Comparison of ENCODE assay signal across 8 cellular contexts in the genomic region with DNA sequence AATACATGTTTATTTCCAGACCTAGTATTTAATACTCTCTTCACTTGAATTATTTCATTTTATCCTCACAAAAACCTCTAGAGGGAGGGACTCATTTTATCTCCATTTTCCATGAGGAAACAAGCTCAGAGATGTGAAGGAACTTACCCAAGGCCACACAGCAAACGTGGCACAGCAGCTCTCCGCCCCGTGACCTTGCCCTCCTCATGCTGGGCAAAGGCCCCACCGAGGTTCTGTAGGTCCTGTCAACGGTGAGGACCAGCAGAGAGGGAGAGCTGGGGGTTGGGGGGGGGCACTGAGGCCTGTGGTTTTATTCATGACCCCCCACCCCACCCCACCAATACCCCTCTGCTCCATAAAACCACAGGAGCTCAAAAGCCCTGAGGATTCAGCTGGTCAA. TPM values are rescaled to one million over a fixed set of nuclear protein-coding genes. Genes with fewer than 3 reads are reported as not detected.
DNase-seq lines count a peak whose midpoint lies in the region; ATAC-seq and TF ChIP-seq lines count a peak whose summit lies in the region.

No MANE protein-coding gene starts in this region.

- peaks cover 8% of the 10 kb centered on the region for H3K4me1 Mint-ChIP-seq in type B pancreatic cell (ENCODE audit: unreplicated experiment)

- peak overlapping the region in 5 of 12 donors; percentile 24 to 44 (median 38) for H3K4me3 ChIP-seq in heart left ventricle
- no peak overlapping the region for H3K4me3 ChIP-seq in mesodermal cell (ENCODE audit: extremely low read depth, insufficient read depth, low read length, poor library complexity, severe bottlenecking)

- ATAC-seq in heart left ventricle (no peak), left ventricle myocardium superior (no peak), GM18868 (IDR thresholded peaks at IDR 0.05; ENCODE audit: unreplicated experiment) (no peak), HG03520 (IDR thresholded peaks at IDR 0.05; ENCODE audit: unreplicated experiment) (no peak)

- no peaks in the 10 kb centered on the region for H3K27me3 ChIP-seq in heart left ventricle

- H3K36me3 ChIP-seq in heart left ventricle: peaks cover 0 to 31% (median 22%) of the 10 kb centered on the region in 9 donors
- peaks cover 47% of the 10 kb centered on the region for H3K36me3 ChIP-seq in mesodermal cell (ENCODE audit: control insufficient read depth, insufficient read depth, low read length)

- TF ChIP-seq POLR2A in heart left ventricle (IDR thresholded peaks at IDR 0.05): no peak

- WGBS in heart left ventricle, 4 donors: 70 to 83% (median 76%) methylated on average over 5 of the region's 5 CpGs
- 89% methylated on average over 3 of the region's 5 CpGs; no CpG with 5 or more reads in 1 of the 2 experiments for WGBS in mesodermal cell (ENCODE audit: insufficient coverage in 2 of 2), 2 experiments

- TF ChIP-seq CTCF in heart left ventricle (IDR thresholded peaks at IDR 0.05): no peak
- no peak for TF ChIP-seq CTCF in type B pancreatic cell (conservative IDR thresholded peaks at IDR 0.05)

- no peaks in the 10 kb centered on the region for H3K27me3 Mint-ChIP-seq in type B pancreatic cell

- intact Hi-C loops in heart left ventricle (cut with DNase I): loop anchor here in 1 of 10 donors (1.0 kb wide), 1 partner anchor 12 kb away; no protein-coding TSS in a partner anchor
- intact Hi-C loops in left ventricle myocardium superior (cut with micrococcal nuclease): no loop called here

- DNase-seq in heart left ventricle: peak in 1 of 5 donors; percentile 57
- no peak for DNase-seq in left ventricle myocardium superior
- no peak for DNase-seq in type B pancreatic cell (ENCODE audit: extremely low spot score, unreplicated experiment)
- DNase-seq in occipital lobe (lab: John Stamatoyannopoulos, UW): no peak

- no peak overlapping the region for H3K4me3 Mint-ChIP-seq in type B pancreatic cell

- H3K9me3 Mint-ChIP-seq in type B pancreatic cell: no peaks in the 10 kb centered on the region

- H3K4me1 ChIP-seq in heart left ventricle: peaks cover 6 to 72% (median 58%) of the 10 kb centered on the region in 12 donors
- peaks cover 25% of the 10 kb centered on the region for H3K4me1 ChIP-seq in mesodermal cell (ENCODE audit: control insufficient read depth, insufficient read depth, low read length, poor library complexity, severe bottlenecking)

- peaks cover 5% of the 10 kb centered on the region for H3K36me3 Mint-ChIP-seq in type B pancreatic cell

- H3K9me3 ChIP-seq in heart left ventricle (no peaks in the 10 kb centered on the region), mesodermal cell (ENCODE audit: control insufficient read depth, low read length) (no peaks in the 10 kb centered on the region)

- H3K27ac Mint-ChIP-seq in type B pancreatic cell: peak overlapping the region; percentile 94

- H3K27ac ChIP-seq in heart left ventricle (peak overlapping the region in 11 of 12 donors; percentile 69 to 89 (median 81)), angular gyrus (ENCODE audit: low read depth, low read length) (peak overlapping the region; percentile 98), mesodermal cell (ENCODE audit: low read depth, low read length, severe bottlenecking) (peak overlapping the region; percentile 70)

RNA-seq across cellular contexts. Expression of a gene that starts 40.9 kb away (rescaled TPM):
- total RNA-seq in heart left ventricle (not detected), left ventricle myocardium superior (not detected), type B pancreatic cell (ENCODE audit: low replicate concordance) (0.75 and 0.93 TPM in 2 replicates), occipital lobe (0.31 TPM)
- under 1 TPM in 1 of 2 donors, not detected in 1; 0.15 TPM for polyA plus RNA-seq in heart left ventricle
- not detected for polyA plus RNA-seq in mesodermal cell (2013, experiment 1 of 2)
- not detected for polyA plus RNA-seq in mesodermal cell (2013, experiment 2 of 2)
